12 cellular contexts compared by ENCODE assay signal in genomic region chr10:37495415-37495814, GRCh38.
A peak's percentile ranks its signal among the peaks of the same experiment; 100 is the strongest.
DNase-seq lines count a peak whose midpoint lies in the region; ATAC-seq, FAIRE-seq and TF ChIP-seq lines count a peak whose summit lies in the region.
"Had no signal": no experiment of that assay in that cellular context is flagged by ENCODE, and none has a peak within 500 bp of the region (broad histone marks: within the 10 kb centered on the region; RNA-seq: fewer than 3 reads in every experiment).

No MANE protein-coding gene starts in this region.

- no peak overlapping the region for H4K5ac ChIP-seq in H9 (ENCODE audit: insufficient read length, low read depth, low read length)

- H3K27me3 Mint-ChIP-seq in H9 (ENCODE audit: low read depth) (no peaks in the 10 kb centered on the region), GM23338 (ENCODE audit: insufficient read depth, low read depth, poor library complexity) (no peaks in the 10 kb centered on the region)
- H3K27me3 Mint-ChIP-seq: activated CD4-positive, alpha-beta memory T cell treated with anti-CD3 and anti-CD28 coated beads, Interleukin-2, amount 10 ng/mL, durations not matched to agents 7 days and 5 days; CD4-positive, alpha-beta memory T cell had no signal

- DNase-seq in H9: no peak
- peak; percentile 12 for DNase-seq in RPMI8226
- peak; percentile 7 for DNase-seq in iPS DF 19.7 (ENCODE audit: low read depth, low spot score)
- DNase-seq in GM23338 (ENCODE audit: low spot score): no peak
- DNase-seq in DMS79 (lab: John Stamatoyannopoulos, UW): no peak
- no peak for DNase-seq in pancreas
- DNase-seq: activated CD4-positive, alpha-beta memory T cell treated with anti-CD3 and anti-CD28 coated beads, Interleukin-2, amount 10 ng/mL, durations not matched to agents 7 days and 5 days; CD4-positive, alpha-beta memory T cell; NK-92 treated with Interleukin-12 subunit alpha and Interleukin-12 subunit beta, amount 100 ng/mL, for 24 hours had no signal

- H3K14ac ChIP-seq in H9 (ENCODE audit: insufficient read depth, low read length): no peak overlapping the region

- H4K8ac ChIP-seq in H9 (replicated peaks; ENCODE audit: insufficient read length, low read depth, low read length): no peak overlapping the region

- no peak overlapping the region for H3K18ac ChIP-seq in H9 (ENCODE audit: insufficient read length, low read depth, low read length)

- H4K91ac ChIP-seq in H9 (ENCODE audit: insufficient read length, low read depth, low read length): no peak overlapping the region

- H3K27ac Mint-ChIP-seq in H9 (no peak overlapping the region), GM23338 (no peak overlapping the region)
- H3K27ac Mint-ChIP-seq: activated CD4-positive, alpha-beta memory T cell treated with anti-CD3 and anti-CD28 coated beads, Interleukin-2, amount 10 ng/mL, durations not matched to agents 7 days and 5 days; CD4-positive, alpha-beta memory T cell had no signal

- TF ChIP-seq CTCF in H9 (conservative IDR thresholded peaks at IDR 0.05): peak; percentile 37; the same call in 2 of the 3 replicates
- no peak; a peak in 1 of 4 replicates for TF ChIP-seq CTCF in GM23338 (conservative IDR thresholded peaks at IDR 0.05; ENCODE audit: low read depth in 2 of 2)
- TF ChIP-seq CTCF in pancreas (IDR thresholded peaks at IDR 0.05): peak in 1 of 4 donors; percentile 7

- WGBS in H9 (ENCODE audit: extremely low coverage, insufficient read length, low lambda C conversion rate): no CpG with 5 or more reads among the region's 1 CpG
- WGBS in pancreas, 2 donors: 31 to 44% methylated on average over 1 of the region's 1 CpG

- H3K9me3 Mint-ChIP-seq in H9: peaks cover 75 to 76% of the 10 kb centered on the region in 2 experiments
- peaks cover 86% of the 10 kb centered on the region for H3K9me3 Mint-ChIP-seq in GM23338

- H2BK20ac ChIP-seq in H9 (ENCODE audit: low read depth, low read length, poor library complexity, severe bottlenecking): no peak overlapping the region

- H3K23ac ChIP-seq in H9 (ENCODE audit: insufficient read length, low read depth, low read length): no peak overlapping the region

- no peaks in the 10 kb centered on the region; the same call in 1 of the 2 replicates for H3K36me3 ChIP-seq in GM23338 (ENCODE audit: insufficient read depth)
- no peaks in the 10 kb centered on the region for H3K36me3 ChIP-seq in pancreas

- peaks cover 3 to 23% (median 10%) of the 10 kb centered on the region in 3 experiments; a peak in 5 of 7 replicates for H3K36me3 Mint-ChIP-seq in H9 (ENCODE audit: insufficient read depth in 1 of 3, low read depth in 3 of 3)
- H3K36me3 Mint-ChIP-seq in GM23338 (ENCODE audit: low read depth): peaks cover 28% of the 10 kb centered on the region; the same call in 2 of the 3 replicates
- H3K36me3 Mint-ChIP-seq: CD4-positive, alpha-beta memory T cell had no signal

- H3K9ac ChIP-seq in H9 (ENCODE audit: extremely low read depth, insufficient read length, low read length): no peak overlapping the region

- H3K9me2 ChIP-seq in GM23338 (ENCODE audit: insufficient read depth): no peaks in the 10 kb centered on the region

- H3K4me1 ChIP-seq in H9 (ENCODE audit: insufficient read depth, low read length) (no peaks in the 10 kb centered on the region; the same call in 1 of the 2 replicates), GM23338 (ENCODE audit: insufficient read depth) (no peaks in the 10 kb centered on the region), pancreas (no peaks in the 10 kb centered on the region)

- H3K4me3 ChIP-seq in GM23338 (no peak overlapping the region), pancreas (no peak overlapping the region)

- H3K4me2 ChIP-seq in H9 (ENCODE audit: insufficient read depth, insufficient read length, low read length) (no peak overlapping the region), GM23338 (no peak overlapping the region)

- no peak overlapping the region for H3K4me3 Mint-ChIP-seq in H9
- no peak overlapping the region for H3K4me3 Mint-ChIP-seq in GM23338
- H3K4me3 Mint-ChIP-seq: activated CD4-positive, alpha-beta memory T cell treated with anti-CD3 and anti-CD28 coated beads, Interleukin-2, amount 10 ng/mL, durations not matched to agents 7 days and 5 days; CD4-positive, alpha-beta memory T cell had no signal

- H3K27me3 ChIP-seq in H9 (ENCODE audit: insufficient read depth, low read length) (no peaks in the 10 kb centered on the region), GM23338 (ENCODE audit: insufficient read depth) (no peaks in the 10 kb centered on the region), pancreas (no peaks in the 10 kb centered on the region)

- no peak overlapping the region for H3K56ac ChIP-seq in H9 (ENCODE audit: insufficient read length, low read depth, low read length)

- no peak overlapping the region for H3K4ac ChIP-seq in H9 (ENCODE audit: low read depth, low read length)

- no peak overlapping the region for H2AFZ ChIP-seq in H9 (ENCODE audit: low read length)
- H2AFZ ChIP-seq in GM23338: no peak overlapping the region

- H2BK120ac ChIP-seq in H9 (ENCODE audit: low read depth, low read length, poor library complexity, severe bottlenecking): no peak overlapping the region

- H3K79me2 ChIP-seq in H9 (ENCODE audit: insufficient read depth, low read length) (no peaks in the 10 kb centered on the region), GM23338 (replicated peaks; ENCODE audit: insufficient read depth) (no peaks in the 10 kb centered on the region)

- intact Hi-C loops in pancreas (cut with DNase I): no loop called here

- H4K20me1 ChIP-seq in H9 (ENCODE audit: control insufficient read depth, insufficient read depth, insufficient read length) (no peaks in the 10 kb centered on the region), GM23338 (replicated peaks; ENCODE audit: insufficient read depth) (no peaks in the 10 kb centered on the region)

- ATAC-seq in GM23338 (no peak), HG03108 (IDR thresholded peaks at IDR 0.05; ENCODE audit: unreplicated experiment) (no peak), pancreas (no peak)

- H2BK5ac ChIP-seq in H9 (ENCODE audit: insufficient read length, low read length): no peak overlapping the region

- peak; percentile 98 for FAIRE-seq in A204.1 (lab: Jason Lieb, UNC)
- FAIRE-seq in pancreas (lab: Jason Lieb, UNC): no peak
- FAIRE-seq: astrocyte had no signal

- H3K4me1 Mint-ChIP-seq in H9 (no peaks in the 10 kb centered on the region), GM23338 (no peaks in the 10 kb centered on the region)
- H3K4me1 Mint-ChIP-seq: activated CD4-positive, alpha-beta memory T cell treated with anti-CD3 and anti-CD28 coated beads, Interleukin-2, amount 10 ng/mL, durations not matched to agents 7 days and 5 days; CD4-positive, alpha-beta memory T cell had no signal

- H3T11ph ChIP-seq in H9 (ENCODE audit: low read length): no peak overlapping the region

- peaks cover 27% of the 10 kb centered on the region for H3K9me3 ChIP-seq in H9 (ENCODE audit: control insufficient read depth, low read depth, low read length)
- H3K9me3 ChIP-seq in pancreas: no peaks in the 10 kb centered on the region

- H3F3A ChIP-seq in GM23338 (replicated peaks; ENCODE audit: low read depth): no peaks in the 10 kb centered on the region

- H2BK15ac ChIP-seq in H9 (ENCODE audit: low read depth, low read length): no peak overlapping the region

- no peaks in the 10 kb centered on the region for H3K79me1 ChIP-seq in H9 (ENCODE audit: insufficient read depth, low read depth, low read length, poor library complexity, severe bottlenecking)

- H3K27ac ChIP-seq in H9 (ENCODE audit: insufficient read length, low read depth, low read length): no peak overlapping the region
- no peak overlapping the region for H3K27ac ChIP-seq in GM23338 (ENCODE audit: low read depth)
- no peak overlapping the region for H3K27ac ChIP-seq in pancreas

- H2BK12ac ChIP-seq in H9 (ENCODE audit: insufficient read length, low read depth, low read length): no peak overlapping the region

- no peak overlapping the region for H2AK5ac ChIP-seq in H9 (ENCODE audit: insufficient read length, low read length)

- H3K23me2 ChIP-seq in H9 (ENCODE audit: insufficient read length, low read depth, low read length, poor library complexity, severe bottlenecking): no peaks in the 10 kb centered on the region

TF ChIP-seq in GM23338, 12 proteins besides CTCF, POLR2A, EP300 and RAD21 (continues in another document):
- TF ChIP-seq ZNF331 (CRISPR knock-in tag; IDR thresholded peaks at IDR 0.05; ENCODE audit: low read depth) (no peak), EZH2phosphoT487 (IDR thresholded peaks at IDR 0.05; ENCODE audit: unreplicated experiment) (no peak)

Comparison
In these comparisons a context has a peak if more than half of its experiments do, and no peak if none do; other contexts are left out.
1. DNase-seq: peak in RPMI8226 (single experiment) and iPS DF 19.7 (single experiment); none in H9 (single experiment), GM23338 (single experiment), DMS79 (single experiment) and pancreas (0 of 6).